8 cellular contexts compared by ENCODE assay signal in the genomic region with DNA sequence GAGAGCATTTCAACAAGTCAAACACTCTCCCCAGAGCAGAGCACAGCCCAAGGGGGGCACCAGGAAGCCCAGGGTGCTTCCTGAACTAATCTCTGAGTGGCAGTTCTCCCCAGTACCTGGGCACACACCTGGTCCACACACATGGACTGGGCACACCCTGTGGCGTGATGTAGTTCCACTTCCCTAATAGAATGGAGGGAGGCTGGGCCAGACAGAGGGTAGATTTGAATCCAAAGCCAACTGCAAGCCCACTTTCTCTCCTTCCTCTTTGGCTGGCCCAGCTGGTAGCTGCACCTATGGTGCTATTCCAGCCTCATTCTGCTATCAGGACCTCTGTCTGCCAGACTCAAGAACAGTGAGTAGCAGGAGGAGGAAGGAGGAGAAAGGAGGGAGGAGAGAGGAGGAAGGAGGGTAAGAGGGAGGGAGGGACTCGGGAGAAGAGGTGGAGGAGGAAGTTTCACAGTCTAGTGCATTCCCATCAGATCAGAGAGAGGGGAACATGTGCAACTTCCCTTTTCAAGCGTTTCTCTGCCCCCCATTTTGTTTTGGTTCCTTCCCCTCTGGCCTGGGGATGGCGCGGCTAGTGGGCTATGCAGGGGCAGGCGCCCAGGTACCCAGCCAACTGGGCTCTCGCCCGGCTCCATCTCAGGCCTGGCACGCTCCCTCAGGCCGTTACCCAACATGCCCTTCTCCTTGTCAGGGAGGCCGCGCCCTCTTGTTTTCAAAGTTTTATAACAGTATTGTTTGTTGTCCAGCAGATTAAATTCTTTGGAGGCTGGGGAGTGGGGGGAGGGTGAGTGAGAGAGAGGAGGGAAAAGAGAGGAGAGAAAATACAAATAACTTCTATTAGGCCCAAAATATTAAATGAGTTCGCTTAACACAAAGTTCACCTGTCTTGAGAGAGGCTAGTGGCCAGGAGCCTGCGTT. TPM values are rescaled to one million over a fixed set of nuclear protein-coding genes. Genes with fewer than 3 reads are reported as not detected.
DNase-seq lines count a peak whose midpoint lies in the region; ATAC-seq and TF ChIP-seq lines count a peak whose summit lies in the region.

No MANE protein-coding gene starts in this region.

- POLR2A ChIA-PET in activated B cell treated with CpG ODN at 0.5 μM for 24 hours (lab: Charles Lee): interaction anchor here (0.8 to 8.7 kb wide), 3 partner anchors 10 to 16 kb away, joined by 3 to 73 read pairs (median 6); no protein-coding TSS in a partner anchor

- H3K9me3 ChIP-seq in stomach: no peaks in the 10 kb centered on the region

- H3K4me3 ChIP-seq in stomach: peak overlapping the region in 2 of 4 donors; percentile 4 to 5

- no peaks in the 10 kb centered on the region for H3K27me3 Mint-ChIP-seq in activated B cell treated with CpG ODN at 0.5 μM for 24 hours

- CTCF ChIA-PET in activated B cell treated with CpG ODN at 0.5 μM for 24 hours (lab: Charles Lee): interaction anchor here (1.4 to 2.8 kb wide), 3 partner anchors 11 to 61 kb away, joined by 4 to 14 read pairs (median 9); no protein-coding TSS in a partner anchor

- WGBS in stomach, 5 donors: 26 to 65% (median 44%) methylated on average over 14 of the region's 14 CpGs

- peak overlapping the region; percentile 69 to 98 (median 97) for H3K27ac ChIP-seq in stomach

- peaks cover 95% of the 10 kb centered on the region for H3K36me3 Mint-ChIP-seq in activated B cell treated with CpG ODN at 0.5 μM for 24 hours (ENCODE audit: low read depth)

- H3K27ac Mint-ChIP-seq in activated B cell treated with CpG ODN at 0.5 μM for 24 hours: peak overlapping the region; percentile 84

- H3K36me3 ChIP-seq in stomach: peaks cover 82 to 100% (median 98%) of the 10 kb centered on the region in 4 donors

- DNase-seq in KBM-7 (peak; percentile 89), activated B cell treated with CpG ODN at 0.5 μM for 24 hours (no peak), left cardiac atrium (peak; percentile 47), stomach (peak; percentile 70), NCI-H2081 (lab: John Stamatoyannopoulos, UW) (no peak), DMS53 treated with DMSO at 0.1 percent for 48 hours (lab: John Stamatoyannopoulos, UW; ENCODE audit: unreplicated experiment) (no peak)
- no peak for DNase-seq in stimulated activated CD8-positive, alpha-beta memory T cell treated with anti-CD3 and anti-CD28 coated beads, Interleukin-4, amount 100 ng/mL, for 48 hours

- H3K4me3 Mint-ChIP-seq in activated B cell treated with CpG ODN at 0.5 μM for 24 hours: peak overlapping the region; percentile 44

- ATAC-seq in activated B cell treated with CpG ODN at 0.5 μM for 24 hours (ENCODE audit: low read depth) (peak; percentile 75), left cardiac atrium (peak; percentile 51 to 60), HG02885 (IDR thresholded peaks at IDR 0.05; ENCODE audit: poor library complexity, unreplicated experiment) (no peak)

- no peaks in the 10 kb centered on the region for H3K27me3 ChIP-seq in stomach

- intact Hi-C loops in activated B cell treated with CpG ODN at 0.5 μM for 24 hours (cut with micrococcal nuclease): loop anchor here (2.0 kb wide), 1 partner anchor 17 kb away; no protein-coding TSS in a partner anchor
- intact Hi-C loops in left cardiac atrium (cut with DNase I): no loop called here
- intact Hi-C loops in stomach (cut with DNase I; ENCODE audit: low total_unique reads): no loop called here

- peaks cover 84 to 98% (median 94%) of the 10 kb centered on the region in 4 donors for H3K4me1 ChIP-seq in stomach

- no peak for TF ChIP-seq CTCF in activated B cell treated with CpG ODN at 0.5 μM for 24 hours (IDR thresholded peaks at IDR 0.05)
- TF ChIP-seq CTCF in stomach (IDR thresholded peaks at IDR 0.05): no peak

- no peak for TF ChIP-seq POLR2A in stomach (IDR thresholded peaks at IDR 0.05)

- in situ Hi-C loops in KBM-7 (cut with MboI; ENCODE audit: low pct_unique_long_range_greater_than_20kb, low sequenced_read_pairs): no loop called here

- TF ChIP-seq EP300 in stomach (IDR thresholded peaks at IDR 0.05): no peak

- peaks cover 60% of the 10 kb centered on the region for H3K4me1 Mint-ChIP-seq in activated B cell treated with CpG ODN at 0.5 μM for 24 hours

- H3K9me3 Mint-ChIP-seq in activated B cell treated with CpG ODN at 0.5 μM for 24 hours: no peaks in the 10 kb centered on the region

RNA-seq across cellular contexts. Expression of a gene that starts 55.8 kb away (rescaled TPM):
- total RNA-seq in activated B cell treated with CpG ODN at 0.5 μM for 24 hours (109 and 110 TPM in 2 replicates), left cardiac atrium (100 to 1,000 TPM; 108 to 110 TPM), stomach (100 to 1,000 TPM in 3 of 5 donors, 10 to 100 TPM in 2; 31.5 to 424 (median 102) TPM)
- polyA plus RNA-seq in stomach: 100 to 1,000 TPM in 1 of 3 donors, 10 to 100 TPM in 2; 25.2 to 104 (median 69.3) TPM

Comparison
In these comparisons a context has a peak if more than half of its experiments do, and no peak if none do; other contexts are left out.
1. DNase-seq: peak in KBM-7 (single experiment), left cardiac atrium (single experiment) and stomach (single experiment); none in activated B cell treated with CpG ODN at 0.5 μM for 24 hours (single experiment), NCI-H2081 (0 of 2), DMS53 treated with DMSO at 0.1 percent for 48 hours (single experiment) and stimulated activated CD8-positive, alpha-beta memory T cell treated with anti-CD3 and anti-CD28 coated beads, Interleukin-4, amount 100 ng/mL, for 48 hours (single experiment).